ENCODE assay signal across 8 cellular contexts in the genomic region with DNA sequence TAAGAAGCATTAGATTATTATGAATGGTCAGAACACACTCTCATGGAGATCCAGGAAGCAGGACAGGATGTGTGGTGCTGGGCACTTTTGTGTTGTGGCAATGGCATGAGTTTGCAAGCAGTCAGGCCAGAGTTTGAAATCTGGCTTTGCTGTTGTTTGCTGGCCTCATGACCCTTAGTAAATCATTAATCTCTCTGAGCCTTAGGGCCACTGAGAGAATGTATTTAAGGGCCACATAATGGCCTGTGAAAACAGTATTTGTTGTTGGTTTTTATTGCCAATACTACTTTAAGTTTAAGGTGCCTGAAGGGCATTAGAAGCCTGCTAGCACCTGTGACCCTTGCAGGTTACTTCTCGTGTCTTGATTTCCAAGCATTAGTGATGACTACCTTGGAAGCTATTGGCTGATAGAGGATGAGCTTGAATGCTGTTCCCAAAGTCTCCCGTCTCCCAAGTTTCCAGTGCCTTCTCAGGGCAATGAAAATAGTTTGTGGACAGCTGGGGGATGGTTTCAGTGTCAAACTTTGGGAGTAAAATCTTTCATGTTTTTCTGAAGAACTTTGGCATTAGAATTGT. TPM values are rescaled to one million over a fixed set of nuclear protein-coding genes. Genes with fewer than 3 reads are reported as not detected.
DNase-seq lines count a peak whose midpoint lies in the region; ATAC-seq and TF ChIP-seq lines count a peak whose summit lies in the region.

No MANE protein-coding gene starts in this region.

- H3K4me3 ChIP-seq in esophagus muscularis mucosa (no peak overlapping the region), upper lobe of left lung (no peak overlapping the region)

- 74% methylated on average over 2 of the region's 2 CpGs for WGBS in esophagus muscularis mucosa
- 52 to 72% methylated on average over 2 of the region's 2 CpGs for WGBS in upper lobe of left lung, 2 donors

- H3K9me3 ChIP-seq in esophagus muscularis mucosa (no peaks in the 10 kb centered on the region), upper lobe of left lung (no peaks in the 10 kb centered on the region)

- H3K27me3 ChIP-seq in esophagus muscularis mucosa (no peaks in the 10 kb centered on the region), upper lobe of left lung (no peaks in the 10 kb centered on the region)

- peaks cover 20 to 59% (median 54%) of the 10 kb centered on the region in 4 donors for H3K4me1 ChIP-seq in esophagus muscularis mucosa
- peaks cover 28 to 50% (median 32%) of the 10 kb centered on the region in 4 donors for H3K4me1 ChIP-seq in upper lobe of left lung

- intact Hi-C loops in Right ventricle myocardium superior (cut with DNase I) (no loop called here), cardiac septum (cut with DNase I) (no loop called here), esophagus muscularis mucosa (cut with DNase I) (no loop called here)

- peak; percentile 46 for ATAC-seq in Right ventricle myocardium superior (ENCODE audit: poor library complexity)
- peak; percentile 33 for ATAC-seq in HG03378 (IDR thresholded peaks at IDR 0.05; ENCODE audit: unreplicated experiment)
- ATAC-seq in upper lobe of left lung (ENCODE audit: low FRiP score in 2 of 2): peak; percentile 14 to 54

- no peak for TF ChIP-seq CTCF in esophagus muscularis mucosa (IDR thresholded peaks at IDR 0.05)
- TF ChIP-seq CTCF in upper lobe of left lung (IDR thresholded peaks at IDR 0.05): no peak

- no peaks in the 10 kb centered on the region for H3K36me3 ChIP-seq in esophagus muscularis mucosa
- no peaks in the 10 kb centered on the region for H3K36me3 ChIP-seq in upper lobe of left lung

- TF ChIP-seq EP300 in esophagus muscularis mucosa (IDR thresholded peaks at IDR 0.05) (no peak), upper lobe of left lung (IDR thresholded peaks at IDR 0.05) (no peak)

- no peak for TF ChIP-seq POLR2A in esophagus muscularis mucosa (IDR thresholded peaks at IDR 0.05; ENCODE audit: low read depth)
- TF ChIP-seq POLR2A in upper lobe of left lung (IDR thresholded peaks at IDR 0.05): no peak

- H3K27ac ChIP-seq in esophagus muscularis mucosa (replicated peaks in 1 of 4): peak overlapping the region; percentile 40 to 48 (median 42)
- peak overlapping the region in 3 of 4 donors; percentile 30 to 60 (median 57) for H3K27ac ChIP-seq in upper lobe of left lung

- DNase-seq in Right ventricle myocardium superior: no peak
- no peak for DNase-seq in cardiac septum (ENCODE audit: low spot score)
- no peak for DNase-seq in esophagus muscularis mucosa (ENCODE audit: extremely low spot score)
- no peak for DNase-seq in upper lobe of left lung
- DNase-seq in NCI-H2029 treated with DMSO at 0.1 percent for 48 hours (lab: John Stamatoyannopoulos, UW): no peak
- DNase-seq in RPMI8226: no peak
- no peak for DNase-seq in activated effector memory CD4-positive, alpha-beta T cell treated with Interleukin-2 at 50 U/mL for 16 hours

RNA-seq across cellular contexts. Expression of gene STIM1, which starts 24.6 kb away (rescaled TPM):
- 27.5 TPM for total RNA-seq in Right ventricle myocardium superior
- 40.4 TPM for total RNA-seq in cardiac septum
- 100 to 1,000 TPM in 2 of 4 donors, 10 to 100 TPM in 2; 65.2 to 150 (median 92.6) TPM for total RNA-seq in esophagus muscularis mucosa
- total RNA-seq in upper lobe of left lung: 10 to 100 TPM; 39.7 to 81.8 (median 56.5) TPM

RNA-seq across cellular contexts. Expression of gene RHOG, which starts 39.3 kb away (rescaled TPM):
- total RNA-seq in Right ventricle myocardium superior: 22.3 TPM
- total RNA-seq in cardiac septum: 27.5 TPM
- total RNA-seq in esophagus muscularis mucosa: 10 to 100 TPM; 53.6 to 75.5 (median 59.4) TPM
- total RNA-seq in upper lobe of left lung: 100 to 1,000 TPM in 2 of 6 donors, 10 to 100 TPM in 4; 67.0 to 137 (median 85.1) TPM
